Comparison of ENCODE assay signal across 8 cellular contexts in genomic region chr14:86038401-86038985, GRCh38.
DNase-seq lines count a peak whose midpoint lies in the region; ATAC-seq, FAIRE-seq and TF ChIP-seq lines count a peak whose summit lies in the region.

No MANE protein-coding gene starts in this region.

- CTCF ChIA-PET in SK-N-SH (lab: Yijun Ruan, JAX) = interaction anchor here (0.6 to 2.1 kb wide), 14 partner anchors 9 to 804 kb away, joined by 3 to 7 read pairs (median 3); no protein-coding TSS in a partner anchor

- intact Hi-C loops in right lobe of liver (cut with DNase I) (no loop called here), testis (cut with DNase I; ENCODE audit: low total_unique reads) (no loop called here)

- WGBS in SK-N-SH (ENCODE audit: low lambda C conversion rate) = 50% methylated on average over 4 of the region's 4 CpGs
- 58% methylated on average over 3 of the region's 4 CpGs for whole genome bisulfite sequencing in right lobe of liver (ENCODE audit: insufficient coverage, low coverage, low lambda C conversion rate, missing lambda C conversion rate)
- 83 to 89% methylated on average over 4 of the region's 4 CpGs for WGBS in testis, 2 donors
- 54 to 65% (median 58%) methylated on average over 4 of the region's 4 CpGs for WGBS in small intestine, 3 donors

- H3K4me1 ChIP-seq in SK-N-SH (ENCODE audit: control insufficient read depth in 1 of 2, insufficient read depth in 2 of 2, low read depth in 1 of 2, low read length in 1 of 2) (no peaks in the 10 kb centered on the region), right lobe of liver (no peaks in the 10 kb centered on the region), testis (no peaks in the 10 kb centered on the region), small intestine (ENCODE audit: control insufficient read depth in 2 of 2, insufficient read depth in 1 of 2, low read depth in 1 of 2, low read length in 1 of 2) (no peaks in the 10 kb centered on the region)

- POLR2A ChIA-PET in SK-N-SH (lab: Yijun Ruan, JAX) = no interaction called here

- TF ChIP-seq POLR2A in right lobe of liver (IDR thresholded peaks at IDR 0.05) (no peak), testis (IDR thresholded peaks at IDR 0.05) (no peak)

- H3K4me2 ChIP-seq in SK-N-SH = no peak overlapping the region

- H3K9me3 ChIP-seq in SK-N-SH (no peaks in the 10 kb centered on the region), right lobe of liver (no peaks in the 10 kb centered on the region), testis (no peaks in the 10 kb centered on the region), small intestine (ENCODE audit: control insufficient read depth, low read depth) (peaks cover 2% of the 10 kb centered on the region)

- ATAC-seq in GM21447 (IDR thresholded peaks at IDR 0.05; ENCODE audit: unreplicated experiment) (peak; percentile 82), right lobe of liver (peak; percentile 92 to 96 (median 94))

- peak; percentile 47 for TF ChIP-seq RAD21 in SK-N-SH (IDR thresholded peaks at IDR 0.05; ENCODE audit: low read length)

- H3K4me3 ChIP-seq in SK-N-SH (ENCODE audit: low read depth in 2 of 2, low read length in 1 of 2) (no peak overlapping the region), right lobe of liver (no peak overlapping the region), testis (no peak overlapping the region), small intestine (ENCODE audit: low read depth in 1 of 2, low read length in 2 of 2) (no peak overlapping the region)

- H2AFZ ChIP-seq in SK-N-SH (ENCODE audit: low read depth) = no peak overlapping the region

- DNase-seq in EH (ENCODE audit: low read depth) (peak; percentile 40), HT1080 (ENCODE audit: low read depth) (peak; percentile 57), SK-N-SH (peak; percentile 11), T47D (ENCODE audit: low read depth in 1 of 2, low spot score in 1 of 2) (peak; percentile 28 to 63), right lobe of liver (peak; percentile 39 to 59 (median 53)), testis (peak; percentile 63), small intestine (no peak)

- no peak for FAIRE-seq in small intestine (lab: Jason Lieb, UNC)

- H3K9ac ChIP-seq in SK-N-SH = no peak overlapping the region

- no peaks in the 10 kb centered on the region for H3K36me3 ChIP-seq in SK-N-SH (replicated peaks in 1 of 2; ENCODE audit: control insufficient read depth in 1 of 2, insufficient read depth in 2 of 2, low read length in 1 of 2)
- H3K36me3 ChIP-seq in right lobe of liver = no peaks in the 10 kb centered on the region
- H3K36me3 ChIP-seq in testis (ENCODE audit: low read depth, missing control alignments) = no peaks in the 10 kb centered on the region
- no peaks in the 10 kb centered on the region for H3K36me3 ChIP-seq in small intestine (ENCODE audit: control insufficient read depth in 2 of 2, insufficient read depth in 2 of 2, low read length in 2 of 2)

- in situ Hi-C loops in T47D (cut with HindIII; ENCODE audit: low pct_unique_long_range_greater_than_20kb, low sequenced_read_pairs) = no loop called here

- no peaks in the 10 kb centered on the region for H3K79me2 ChIP-seq in SK-N-SH (ENCODE audit: insufficient read depth)

- no peaks in the 10 kb centered on the region for H3F3A ChIP-seq in SK-N-SH (replicated peaks; ENCODE audit: insufficient read depth)

- H3K27ac ChIP-seq in SK-N-SH (ENCODE audit: low read depth in 2 of 2, low read length in 1 of 2) (no peak overlapping the region), right lobe of liver (no peak overlapping the region), testis (no peak overlapping the region), small intestine (ENCODE audit: low read depth in 1 of 2, low read length in 1 of 2) (no peak overlapping the region)

- H3K27me3 ChIP-seq in SK-N-SH (ENCODE audit: insufficient read depth) (no peaks in the 10 kb centered on the region), right lobe of liver (no peaks in the 10 kb centered on the region), testis (no peaks in the 10 kb centered on the region), small intestine (ENCODE audit: control insufficient read depth in 2 of 2, insufficient read depth in 2 of 2, low read length in 2 of 2) (no peaks in the 10 kb centered on the region)

- H3K9me2 ChIP-seq in SK-N-SH = no peaks in the 10 kb centered on the region

- no peaks in the 10 kb centered on the region for H4K20me1 ChIP-seq in SK-N-SH (ENCODE audit: insufficient read depth)

- TF ChIP-seq CTCF in SK-N-SH (IDR thresholded peaks at IDR 0.05) (peak; percentile 77), right lobe of liver (IDR thresholded peaks at IDR 0.05) (peak; percentile 54 to 81 (median 75)), testis (IDR thresholded peaks at IDR 0.05) (peak in 1 of 3 experiments; percentile 49)

- no peak for TF ChIP-seq EP300 in SK-N-SH (IDR thresholded peaks at IDR 0.05; ENCODE audit: borderline replicate concordance in 1 of 2, low read depth in 1 of 2, low read length in 1 of 2)

TF ChIP-seq in SK-N-SH, 30 proteins besides CTCF, POLR2A, EP300 and RAD21:
- TF ChIP-seq SMC3 (IDR thresholded peaks at IDR 0.05; ENCODE audit: low read depth, low read length) (peak; percentile 60), NRF1 (IDR thresholded peaks at IDR 0.05; ENCODE audit: low read depth, low read length) (no peak), TCF12 (IDR thresholded peaks at IDR 0.05) (no peak), CHD2 (IDR thresholded peaks at IDR 0.05; ENCODE audit: low read length, partially characterized antibody) (no peak), MAX (IDR thresholded peaks at IDR 0.05; ENCODE audit: low read depth) (no peak), MXI1 (IDR thresholded peaks at IDR 0.05; ENCODE audit: low read depth, low read length) (no peak), ZBTB33 (IDR thresholded peaks at IDR 0.05; ENCODE audit: borderline replicate concordance, low read depth) (no peak)
TF ChIP-seq in SK-N-SH: peak in this region for 1.
